In genomic region chr22:29641052-29641780, GRCh38 we compare ENCODE assay signal across 12 cellular contexts. TPM values are rescaled to one million over a fixed set of nuclear protein-coding genes. Genes with fewer than 3 reads are reported as not detected.
DNase-seq lines count a peak whose midpoint lies in the region; ATAC-seq and TF ChIP-seq lines count a peak whose summit lies in the region.
"Had no signal": no experiment of that assay in that cellular context is flagged by ENCODE, and none has a peak within 500 bp of the region (broad histone marks: within the 10 kb centered on the region; RNA-seq: fewer than 3 reads in every experiment).

No MANE protein-coding gene starts in this region.

- intact Hi-C loops in A673 (cut with micrococcal nuclease; ENCODE audit: unreplicated experiment): loop anchor here (1.0 kb wide), 1 partner anchor 49 kb away; no protein-coding TSS in a partner anchor

- H3K9ac ChIP-seq in mesenchymal stem cell (ENCODE audit: low read length): no peak overlapping the region

- ATAC-seq in HG02884 (IDR thresholded peaks at IDR 0.05; ENCODE audit: unreplicated experiment) (no peak), GM19035 (IDR thresholded peaks at IDR 0.05; ENCODE audit: unreplicated experiment) (no peak)
- ATAC-seq: psoas muscle had no signal

- POLR2A ChIA-PET in A673 (lab: Charles Lee; ENCODE audit: low non-redundant PET): interaction anchor here (0.5 kb wide), 1 partner anchor 1881 kb away, joined by 3 read pairs; no protein-coding TSS in a partner anchor

- H2BK15ac ChIP-seq in mesenchymal stem cell (ENCODE audit: low read depth, poor library complexity, severe bottlenecking): no peak overlapping the region

- H3K9me3 ChIP-seq in A673 (ENCODE audit: low read depth, low read length, poor library complexity, severe bottlenecking) (no peaks in the 10 kb centered on the region), mesenchymal stem cell (ENCODE audit: control insufficient read depth, low read length) (no peaks in the 10 kb centered on the region)
- H3K9me3 ChIP-seq: psoas muscle had no signal

- H3K27ac ChIP-seq in A673 (ENCODE audit: low read depth, low read length, poor library complexity, severe bottlenecking) (peak overlapping the region; percentile 32), mesenchymal stem cell (ENCODE audit: low read length, poor library complexity, severe bottlenecking) (peak overlapping the region; percentile 77)
- H3K27ac ChIP-seq: dorsolateral prefrontal cortex, psoas muscle had no signal

- no peak overlapping the region for H3K4me3 Mint-ChIP-seq in T-helper 1 cell treated with Interleukin-12 subunit alpha and Interleukin-12 subunit beta and Interleukin-4 antibody, amounts not matched to agents 30 μg/mL and 1 μg/mL, for 36 hours

- H3K4ac ChIP-seq in mesenchymal stem cell (ENCODE audit: low read depth in 1 of 2, low read length in 2 of 2): no peak overlapping the region

- no peaks in the 10 kb centered on the region for H3K36me3 ChIP-seq in A673 (ENCODE audit: insufficient read depth, low read length, poor library complexity, severe bottlenecking)
- peaks cover 6 to 57% of the 10 kb centered on the region in 2 experiments for H3K36me3 ChIP-seq in mesenchymal stem cell (ENCODE audit: control insufficient read depth in 1 of 2, insufficient read depth in 2 of 2, low read depth in 1 of 2, low read length in 2 of 2)

- H3K27me3 ChIP-seq in A673 (replicated peaks; ENCODE audit: insufficient read depth, low read depth, low read length, poor library complexity) (peaks cover 18% of the 10 kb centered on the region), mesenchymal stem cell (ENCODE audit: control insufficient read depth in 1 of 2, insufficient read depth in 1 of 2, low read length in 2 of 2) (no peaks in the 10 kb centered on the region)
- H3K27me3 ChIP-seq: dorsolateral prefrontal cortex had no signal

- TF ChIP-seq CTCF in A673 (conservative IDR thresholded peaks at IDR 0.05; ENCODE audit: low read depth, low read length): no peak

- H3K4me1 ChIP-seq in A673 (ENCODE audit: insufficient read depth, low read length, poor library complexity, severe bottlenecking) (peaks cover 31% of the 10 kb centered on the region), mesenchymal stem cell (ENCODE audit: control insufficient read depth, insufficient read depth, low read depth, low read length) (peaks cover 9% of the 10 kb centered on the region)
- H3K4me1 ChIP-seq: psoas muscle had no signal

- no peak overlapping the region for H2AK5ac ChIP-seq in mesenchymal stem cell (ENCODE audit: low read length, severe bottlenecking)

- no peak overlapping the region for H2BK12ac ChIP-seq in mesenchymal stem cell (ENCODE audit: low read length in 2 of 2)

- no peaks in the 10 kb centered on the region for H3K27me3 Mint-ChIP-seq in T-helper 1 cell treated with Interleukin-12 subunit alpha and Interleukin-12 subunit beta and Interleukin-4 antibody, amounts not matched to agents 30 μg/mL and 1 μg/mL, for 36 hours (ENCODE audit: low read depth)

- CTCF ChIA-PET in A673 (lab: Charles Lee): interaction anchor here (1.4 kb wide), 1 partner anchor 364 kb away, joined by 5 read pairs; no protein-coding TSS in a partner anchor

- H3K4me1 Mint-ChIP-seq in T-helper 1 cell treated with Interleukin-12 subunit alpha and Interleukin-12 subunit beta and Interleukin-4 antibody, amounts not matched to agents 30 μg/mL and 1 μg/mL, for 36 hours (ENCODE audit: low read depth): peaks cover 24% of the 10 kb centered on the region

- peak overlapping the region in 1 of 2 experiments; percentile 48 for H3K18ac ChIP-seq in mesenchymal stem cell (ENCODE audit: low read depth in 1 of 2, low read length in 2 of 2)

- H2BK120ac ChIP-seq in mesenchymal stem cell (ENCODE audit: low read depth, low read length): no peak overlapping the region

- DNase-seq in A673 (ENCODE audit: low spot score): peak; percentile 99
- DNase-seq in GM04504 (ENCODE audit: low read depth): peak; percentile 92
- DNase-seq in mesenchymal stem cell: peak; percentile 95
- no peak for DNase-seq in NCI-H748 (lab: John Stamatoyannopoulos, UW; ENCODE audit: unreplicated experiment)
- DNase-seq in cortex of kidney (lab: John Stamatoyannopoulos, UW): no peak
- DNase-seq: psoas muscle; stimulated activated CD4-positive, alpha-beta T cell treated with anti-CD3 and anti-CD28 coated beads, Interleukin-2, amount 100 ng/mL, for 24 hours; T-helper 9 cell had no signal

- no peak overlapping the region for H3K4me2 ChIP-seq in mesenchymal stem cell (ENCODE audit: low read length, poor library complexity, severe bottlenecking)

- WGBS in mesenchymal stem cell: 53% methylated on average over 7 of the region's 10 CpGs

- H3K9me3 Mint-ChIP-seq in T-helper 1 cell treated with Interleukin-12 subunit alpha and Interleukin-12 subunit beta and Interleukin-4 antibody, amounts not matched to agents 30 μg/mL and 1 μg/mL, for 36 hours: no peaks in the 10 kb centered on the region

- peak overlapping the region; percentile 41 for H3K27ac Mint-ChIP-seq in T-helper 1 cell treated with Interleukin-12 subunit alpha and Interleukin-12 subunit beta and Interleukin-4 antibody, amounts not matched to agents 30 μg/mL and 1 μg/mL, for 36 hours

- H3K36me3 Mint-ChIP-seq in T-helper 1 cell treated with Interleukin-12 subunit alpha and Interleukin-12 subunit beta and Interleukin-4 antibody, amounts not matched to agents 30 μg/mL and 1 μg/mL, for 36 hours (ENCODE audit: low read depth): peaks cover 31% of the 10 kb centered on the region

- H3K23ac ChIP-seq in mesenchymal stem cell (ENCODE audit: low read length in 2 of 2): no peak overlapping the region

- no peak overlapping the region for H3K14ac ChIP-seq in mesenchymal stem cell (ENCODE audit: low read length in 2 of 2)

- H3K4me3 ChIP-seq in A673 (ENCODE audit: low read depth, low read length, poor library complexity, severe bottlenecking) (no peak overlapping the region), mesenchymal stem cell (ENCODE audit: insufficient read depth in 1 of 2, low read depth in 1 of 2, low read length in 2 of 2) (no peak overlapping the region)
- H3K4me3 ChIP-seq: dorsolateral prefrontal cortex, psoas muscle had no signal

- BruUV-seq in A673 (replicated peaks; lab: Mats Ljungman, UMichigan): no TSS peak

- no peak overlapping the region for H2BK5ac ChIP-seq in mesenchymal stem cell (ENCODE audit: low read depth, low read length, poor library complexity, severe bottlenecking)

- H3K79me1 ChIP-seq in mesenchymal stem cell (replicated peaks; ENCODE audit: low read length, poor library complexity, severe bottlenecking): peaks cover 8% of the 10 kb centered on the region

- H4K91ac ChIP-seq in mesenchymal stem cell (ENCODE audit: low read length): no peak overlapping the region

- no peak overlapping the region for H4K8ac ChIP-seq in mesenchymal stem cell (ENCODE audit: low read length)

- H2AFZ ChIP-seq in mesenchymal stem cell (ENCODE audit: low read depth, low read length): no peak overlapping the region

RNA-seq across cellular contexts. Expression of gene NF2, which starts 37.8 kb away (rescaled TPM):
- 40.5 and 44.6 TPM in 2 replicates for total RNA-seq in A673 (2021)
- polyA plus RNA-seq in mesenchymal stem cell (2013, experiment 1 of 2): 19.0 TPM
- 18.1 TPM for polyA plus RNA-seq in mesenchymal stem cell (2013, experiment 2 of 2)

Comparison
In these comparisons a context has a peak if more than half of its experiments do, and no peak if none do; other contexts are left out.
1. DNase-seq: peak in A673 (single experiment), GM04504 (single experiment) and mesenchymal stem cell (single experiment); none in NCI-H748 (single experiment) and cortex of kidney (single experiment).